Comparison of ENCODE assay signal across 28 cellular contexts in genomic region chr3:164612751-164613150, GRCh38.
"Had no signal": no experiment of that assay in that cellular context is flagged by ENCODE, and none has a peak within 500 bp of the region (broad histone marks: within the 10 kb centered on the region; RNA-seq: fewer than 3 reads in every experiment).

No MANE protein-coding gene starts in this region.

- H3K79me2 ChIP-seq: hepatocyte had no signal

- H3K4me1 ChIP-seq: ascending aorta, breast epithelium, esophagus squamous epithelium, gastroesophageal sphincter, heart right ventricle had no signal

- H3K4me2 ChIP-seq: hepatocyte had no signal

- DNase-seq: activated B cell treated with CpG ODN at 0.5 μM for 24 hours; activated CD4-positive, alpha-beta memory T cell treated with anti-CD3 and anti-CD28 coated beads for 36 hours; activated CD4-positive, alpha-beta T cell treated with anti-CD3 and anti-CD28 coated beads for 48 hours; activated CD4-positive, alpha-beta T cell treated with anti-CD3 and anti-CD28 coated beads, Interleukin-2, amount 50 U/mL, for 1 hour; activated CD8-positive, alpha-beta memory T cell treated with anti-CD3 and anti-CD28 coated beads, Interleukin-2, amount 10 ng/mL, durations not matched to agents 7 days and 5 days; activated CD8-positive, alpha-beta memory T cell treated with anti-CD3 and anti-CD28 coated beads, Interleukin-2, amount 50 U/mL, for 4 hours; activated CD8-positive, alpha-beta T cell treated with anti-CD3 and anti-CD28 coated beads, Interleukin-2, amount 10 ng/mL, durations not matched to agents 7 days and 5 days; activated gamma-delta T cell; activated naive CD4-positive, alpha-beta T cell; activated naive CD4-positive, alpha-beta T cell treated with anti-CD3 and anti-CD28 coated beads, Interleukin-2, amount 10 ng/mL, durations not matched to agents 7 days and 5 days; activated naive CD8-positive, alpha-beta T cell treated with anti-CD3 and anti-CD28 coated beads, Interleukin-2, amount 10 ng/mL, durations not matched to agents 7 days and 5 days; activated T-cell treated with anti-CD3 and anti-CD28 coated beads, Interleukin-2, amount 50 U/mL, for 1 hour; activated T-cell treated with anti-CD3 and anti-CD28 coated beads, Interleukin-2, amount 50 U/mL, for 48 hours; effector CD4-positive, alpha-beta T cell; effector memory CD8-positive, alpha-beta T cell; esophagus squamous epithelium; foreskin melanocyte; heart right ventricle; T-helper 17 cell; T1000; WERI-Rb-1 had no signal

- ATAC-seq: activated CD4-positive, CD25-positive, alpha-beta regulatory T cell treated with anti-CD3 and anti-CD28 coated beads, Interleukin-2, amount 50 U/mL, for 24 hours; activated CD8-positive, alpha-beta memory T cell treated with anti-CD3 and anti-CD28 coated beads, Interleukin-2, amount 10 ng/mL, durations not matched to agents 7 days and 5 days; activated CD8-positive, alpha-beta T cell treated with anti-CD3 and anti-CD28 coated beads, Interleukin-2, amount 10 ng/mL, durations not matched to agents 7 days and 5 days; activated naive CD4-positive, alpha-beta T cell treated with anti-CD3 and anti-CD28 coated beads, Interleukin-2, amount 50 U/mL, for 72 hours; effector memory CD8-positive, alpha-beta T cell; gastroesophageal sphincter; heart right ventricle; T-helper 17 cell had no signal

- H3K27ac ChIP-seq: ascending aorta, breast epithelium, coronary artery, esophagus squamous epithelium, gastroesophageal sphincter, heart right ventricle, hepatocyte, WERI-Rb-1 had no signal

- H3K4me3 ChIP-seq: ascending aorta, breast epithelium, coronary artery, esophagus squamous epithelium, gastroesophageal sphincter, heart right ventricle, hepatocyte had no signal

- H3K36me3 ChIP-seq: ascending aorta, breast epithelium, esophagus squamous epithelium, gastroesophageal sphincter, heart right ventricle, WERI-Rb-1 had no signal

- H3K9me3 ChIP-seq: ascending aorta, breast epithelium, esophagus squamous epithelium, gastroesophageal sphincter, heart right ventricle had no signal

- H2AFZ ChIP-seq: hepatocyte had no signal

- H3K27me3 ChIP-seq: ascending aorta, breast epithelium, esophagus squamous epithelium, gastroesophageal sphincter, heart right ventricle, hepatocyte had no signal
